In the genomic region with DNA sequence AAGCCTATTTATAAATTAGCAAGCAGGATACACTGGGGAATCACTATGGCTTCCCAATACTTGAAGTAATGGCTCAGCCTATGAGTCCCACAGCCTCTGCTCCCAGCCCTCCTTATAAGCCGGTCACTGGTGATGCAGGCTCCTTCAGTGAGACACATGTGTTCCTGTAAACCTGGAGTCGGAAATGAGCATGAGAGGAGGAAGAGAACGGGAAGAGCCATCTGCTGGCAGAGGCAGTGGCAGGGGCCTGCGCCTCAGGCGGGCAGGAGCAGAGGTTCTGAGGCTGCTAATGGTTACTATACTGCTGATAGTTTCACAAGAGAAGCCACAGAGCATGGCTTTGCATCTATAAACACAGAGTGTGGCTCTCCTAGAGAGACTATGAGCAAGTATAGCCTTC, we compare ENCODE assay signal across 16 cellular contexts.
"Had no signal": no experiment of that assay in that cellular context is flagged by ENCODE, and none has a peak within 500 bp of the region (broad histone marks: within the 10 kb centered on the region; RNA-seq: fewer than 3 reads in every experiment).

No MANE protein-coding gene starts in this region.

- H3K4me3 ChIP-seq: gastroesophageal sphincter, left ventricle myocardium inferior, pancreas, tibial artery, vagina had no signal

- H3K27me3 ChIP-seq: brain microvascular endothelial cell, gastroesophageal sphincter, pancreas, tibial artery, vagina had no signal

- H3K9me3 ChIP-seq: pancreas, vagina had no signal

- H3K27me3 Mint-ChIP-seq: activated T-cell treated with anti-CD3 and anti-CD28 coated beads, Interleukin-2, amount 50 U/mL, for 24 hours had no signal

- H3K27ac Mint-ChIP-seq: activated CD8-positive, alpha-beta memory T cell treated with anti-CD3 and anti-CD28 coated beads, Interleukin-2, amount 10 ng/mL, durations not matched to agents 7 days and 5 days had no signal

- H3K4me1 ChIP-seq: left ventricle myocardium inferior, vagina had no signal

- H3K27ac ChIP-seq: brain microvascular endothelial cell, epithelial cell of prostate, gastroesophageal sphincter, left ventricle myocardium inferior, pancreas, tibial artery, vagina had no signal

- H3K36me3 ChIP-seq: brain microvascular endothelial cell, gastroesophageal sphincter, left ventricle myocardium inferior, pancreas, tibial artery, vagina had no signal

- ATAC-seq: activated CD8-positive, alpha-beta memory T cell treated with anti-CD3 and anti-CD28 coated beads, Interleukin-2, amount 10 ng/mL, durations not matched to agents 7 days and 5 days; activated naive CD4-positive, alpha-beta T cell treated with anti-CD3 and anti-CD28 coated beads, Interleukin-2, amount 50 U/mL, for 72 hours; gastroesophageal sphincter; pancreas had no signal

- H3K4me3 Mint-ChIP-seq: activated CD8-positive, alpha-beta memory T cell treated with anti-CD3 and anti-CD28 coated beads, Interleukin-2, amount 10 ng/mL, durations not matched to agents 7 days and 5 days; activated T-cell treated with anti-CD3 and anti-CD28 coated beads, Interleukin-2, amount 50 U/mL, for 24 hours had no signal

- DNase-seq: activated CD4-positive, CD25-positive, alpha-beta regulatory T cell; activated CD8-positive, alpha-beta memory T cell treated with anti-CD3 and anti-CD28 coated beads, Interleukin-2, amount 10 ng/mL, durations not matched to agents 7 days and 5 days; activated effector memory CD4-positive, alpha-beta T cell treated with Interleukin-2 at 50 U/mL for 16 hours; activated T-cell treated with anti-CD3 and anti-CD28 coated beads, Interleukin-2, amount 50 U/mL, for 24 hours; brain microvascular endothelial cell; effector memory CD4-positive, alpha-beta T cell; kidney; left ventricle myocardium inferior; mesenchymal stem cell; pancreas; stimulated activated CD4-positive, alpha-beta T cell treated with anti-CD3 and anti-CD28 coated beads, Interleukin-4, amount 100 ng/mL, for 4 hours; tibial artery had no signal

- H3K36me3 Mint-ChIP-seq: activated CD8-positive, alpha-beta memory T cell treated with anti-CD3 and anti-CD28 coated beads, Interleukin-2, amount 10 ng/mL, durations not matched to agents 7 days and 5 days; activated naive CD4-positive, alpha-beta T cell treated with anti-CD3 and anti-CD28 coated beads, Interleukin-2, amount 50 U/mL, for 72 hours had no signal
